28 cellular contexts compared by ENCODE assay signal in the genomic region with DNA sequence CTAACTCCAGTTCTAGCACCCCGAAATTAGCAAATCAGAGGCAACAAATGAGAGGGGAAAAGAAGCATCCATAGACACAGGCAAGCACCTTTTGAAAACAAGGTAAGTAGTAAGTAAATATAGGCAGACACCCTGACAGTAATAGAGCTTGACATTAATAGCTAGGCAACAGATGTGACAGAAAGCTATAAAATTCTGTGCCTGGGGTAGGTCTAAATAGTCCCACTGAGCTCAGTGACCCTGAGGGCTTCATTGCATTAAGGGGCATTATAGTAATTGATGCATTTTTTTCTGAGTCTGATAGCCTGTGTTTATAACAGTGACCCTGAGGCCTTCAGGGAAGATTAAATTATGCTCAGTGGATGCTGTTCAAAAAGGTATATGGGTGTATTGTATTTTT.
DNase-seq lines count a peak whose midpoint lies in the region; ATAC-seq, FAIRE-seq and TF ChIP-seq lines count a peak whose summit lies in the region.
"Had no signal": no experiment of that assay in that cellular context is flagged by ENCODE, and none has a peak within 500 bp of the region (broad histone marks: within the 10 kb centered on the region; RNA-seq: fewer than 3 reads in every experiment).

No MANE protein-coding gene starts in this region.

- no peak for ATAC-seq in activated T-cell treated with anti-CD3 and anti-CD28 coated beads, Interleukin-2, amount 50 U/mL, for 4 hours
- ATAC-seq in HG02981 (IDR thresholded peaks at IDR 0.05; ENCODE audit: unreplicated experiment), result no peak
- ATAC-seq: activated CD8-positive, alpha-beta T cell treated with anti-CD3 and anti-CD28 coated beads for 36 hours; body of pancreas; mucosa of descending colon had no signal

- FAIRE-seq in D721Med (lab: Jason Lieb, UNC) (no peak), small intestine (lab: Jason Lieb, UNC) (no peak)
- FAIRE-seq: HTR-8/SVneo, TTC549 had no signal

- DNase-seq in D721Med (ENCODE audit: insufficient read length, low spot score), result peak; percentile 38
- peak; percentile 86 for DNase-seq in NCI-H1092 treated with DMSO at 0.1 percent for 48 hours (lab: John Stamatoyannopoulos, UW)
- peak; percentile 93 for DNase-seq in NCI-H2171 treated with DMSO at 0.1 percent for 48 hours (lab: John Stamatoyannopoulos, UW)
- DNase-seq in NCI-H82 treated with DMSO at 0.1 percent for 48 hours (lab: John Stamatoyannopoulos, UW; ENCODE audit: unreplicated experiment), result peak; percentile 91
- DNase-seq in activated T-cell treated with anti-CD3 and anti-CD28 coated beads, Interleukin-2, amount 50 U/mL, for 4 hours, result no peak
- DNase-seq in NCI-H2196 (lab: John Stamatoyannopoulos, UW; ENCODE audit: unreplicated experiment), result no peak
- no peak for DNase-seq in small intestine
- DNase-seq: activated CD4-positive, CD25-positive, alpha-beta regulatory T cell treated with anti-CD3 and anti-CD28 coated beads, Interleukin-2, amount 50 U/mL, for 72 hours; activated CD8-positive, alpha-beta T cell treated with anti-CD3 and anti-CD28 coated beads for 36 hours; body of pancreas; dermis blood vessel endothelial cell; DND-41; esophagus squamous epithelium; foreskin melanocyte; KBM-7; mucosa of descending colon; NCI-H1694 treated with DMSO at 0.1 percent for 48 hours; NCI-H526; nephron progenitor cell; ovary; stimulated activated CD4-positive, alpha-beta T cell treated with anti-CD3 and anti-CD28 coated beads, Interleukin-2, amount 100 ng/mL, for 24 hours; transverse colon had no signal

- no peaks in the 10 kb centered on the region for H3K4me1 ChIP-seq in small intestine (ENCODE audit: control insufficient read depth in 2 of 2, insufficient read depth in 1 of 2, low read depth in 1 of 2, low read length in 1 of 2)
- H3K4me1 ChIP-seq: body of pancreas, esophagus squamous epithelium, HAP-1, transverse colon had no signal

- no peaks in the 10 kb centered on the region for H3K36me3 ChIP-seq in small intestine (ENCODE audit: control insufficient read depth in 2 of 2, insufficient read depth in 2 of 2, low read length in 2 of 2)
- H3K36me3 ChIP-seq: esophagus squamous epithelium, HAP-1, ovary, transverse colon had no signal

- no peak overlapping the region for H3K27ac ChIP-seq in small intestine (ENCODE audit: low read depth in 1 of 2, low read length in 1 of 2)
- H3K27ac ChIP-seq: body of pancreas, esophagus squamous epithelium, ovary, RWPE1, transverse colon had no signal

- no peak overlapping the region for H3K4me3 ChIP-seq in small intestine (ENCODE audit: low read depth in 1 of 2, low read length in 2 of 2)
- H3K4me3 ChIP-seq: body of pancreas, esophagus squamous epithelium, HAP-1, mucosa of descending colon, ovary, transverse colon had no signal

- no peaks in the 10 kb centered on the region for H3K36me3 Mint-ChIP-seq in activated T-cell treated with anti-CD3 and anti-CD28 coated beads, Interleukin-2, amount 50 U/mL, for 4 hours (ENCODE audit: insufficient read depth)

- no peaks in the 10 kb centered on the region for H3K4me1 Mint-ChIP-seq in activated T-cell treated with anti-CD3 and anti-CD28 coated beads, Interleukin-2, amount 50 U/mL, for 4 hours (ENCODE audit: low read depth)

- no peaks in the 10 kb centered on the region for H3K9me3 Mint-ChIP-seq in activated T-cell treated with anti-CD3 and anti-CD28 coated beads, Interleukin-2, amount 50 U/mL, for 4 hours
- H3K9me3 Mint-ChIP-seq: activated CD8-positive, alpha-beta T cell treated with anti-CD3 and anti-CD28 coated beads for 36 hours; nephron progenitor cell; T-helper 1 cell treated with Interleukin-12 subunit alpha and Interleukin-12 subunit beta and Interleukin-4 antibody, amounts not matched to agents 30 μg/mL and 1 μg/mL, for 36 hours had no signal

- H3K4me3 Mint-ChIP-seq in activated T-cell treated with anti-CD3 and anti-CD28 coated beads, Interleukin-2, amount 50 U/mL, for 4 hours, result no peak overlapping the region
- H3K4me3 Mint-ChIP-seq: activated CD8-positive, alpha-beta T cell treated with anti-CD3 and anti-CD28 coated beads for 36 hours; nephron progenitor cell; T-helper 1 cell treated with Interleukin-12 subunit alpha and Interleukin-12 subunit beta and Interleukin-4 antibody, amounts not matched to agents 30 μg/mL and 1 μg/mL, for 36 hours had no signal

- TF ChIP-seq CTCF in D721Med (IDR thresholded peaks at IDR 0.05; ENCODE audit: insufficient read depth, missing control alignments), result no peak

- no peaks in the 10 kb centered on the region for H3K9me3 ChIP-seq in small intestine (ENCODE audit: control insufficient read depth, low read depth)
- H3K9me3 ChIP-seq: body of pancreas, esophagus squamous epithelium, HAP-1, mucosa of descending colon, transverse colon had no signal

- peaks cover 3% of the 10 kb centered on the region for H3K27me3 Mint-ChIP-seq in activated T-cell treated with anti-CD3 and anti-CD28 coated beads, Interleukin-2, amount 50 U/mL, for 4 hours (ENCODE audit: low read depth)

- 47 to 72% (median 65%) methylated on average over 1 of the region's 1 CpG for WGBS in small intestine, 3 donors

- no peaks in the 10 kb centered on the region for H3K27me3 ChIP-seq in small intestine (ENCODE audit: control insufficient read depth in 2 of 2, insufficient read depth in 2 of 2, low read length in 2 of 2)
- H3K27me3 ChIP-seq: body of pancreas, ovary had no signal

Comparison
In these comparisons a context has a peak if more than half of its experiments do, and no peak if none do; other contexts are left out.
1. DNase-seq: peak in D721Med (single experiment), NCI-H1092 treated with DMSO at 0.1 percent for 48 hours (single experiment), NCI-H2171 treated with DMSO at 0.1 percent for 48 hours (single experiment) and NCI-H82 treated with DMSO at 0.1 percent for 48 hours (single experiment); none in activated T-cell treated with anti-CD3 and anti-CD28 coated beads, Interleukin-2, amount 50 U/mL, for 4 hours (single experiment), NCI-H2196 (single experiment) and small intestine (single experiment).